Comparison of ENCODE assay signal across 10 cellular contexts in genomic region chrY:12621446-12622081, GRCh38.
A peak's percentile ranks its signal among the peaks of the same experiment; 100 is the strongest.
DNase-seq lines count a peak whose midpoint lies in the region; ATAC-seq, FAIRE-seq and TF ChIP-seq lines count a peak whose summit lies in the region.
"Had no signal": no experiment of that assay in that cellular context is flagged by ENCODE, and none has a peak within 500 bp of the region (broad histone marks: within the 10 kb centered on the region; RNA-seq: fewer than 3 reads in every experiment).

No MANE protein-coding gene starts in this region.

- H3K4me2 ChIP-seq in GM23338 (no peak overlapping the region), HepG2 (ENCODE audit: low read depth, low read length) (0 out of 2 replicates have a peak overlapping the region, but pooled peaks have one; percentile 32)

- POLR2A ChIA-PET in HepG2 (lab: Yijun Ruan, JAX), result no interaction called here

- TF ChIP-seq POLR2A in HepG2 (IDR thresholded peaks at IDR 0.05; ENCODE audit: insufficient read depth in 1 of 2, low read depth in 2 of 2, low read length in 2 of 2), result no peak

- TF ChIP-seq RAD21 in HepG2 (CRISPR knock-in tag; IDR thresholded peaks at IDR 0.05), result no peak

- H3K4me1 Mint-ChIP-seq in GM23338, result no peaks in the 10 kb centered on the region
- no peaks in the 10 kb centered on the region for H3K4me1 Mint-ChIP-seq in osteocyte (ENCODE audit: unreplicated experiment)

- no peaks in the 10 kb centered on the region for H3K79me2 ChIP-seq in GM23338 (replicated peaks; ENCODE audit: insufficient read depth)
- H3K79me2 ChIP-seq in HepG2 (ENCODE audit: insufficient read depth, low read length), result no peaks in the 10 kb centered on the region

- peak; percentile 54 for FAIRE-seq in HepG2 (lab: Jason Lieb, UNC)

- H3K27ac Mint-ChIP-seq in GM23338 (no peak overlapping the region), osteocyte (ENCODE audit: unreplicated experiment) (no peak overlapping the region)
- H3K27ac Mint-ChIP-seq: progenitor cell of endocrine pancreas had no signal

- intact Hi-C loops in HepG2 (cut with micrococcal nuclease; ENCODE audit: unreplicated experiment), result no loop called here

- H3K9me3 ChIP-seq in HepG2 (ENCODE audit: low read length), result no peaks in the 10 kb centered on the region

- 0% methylated on average over 2 of the region's 17 CpGs for WGBS in HepG2 (ENCODE audit: low lambda C conversion rate)

- no peaks in the 10 kb centered on the region for H3K9me2 ChIP-seq in GM23338 (ENCODE audit: insufficient read depth)

- ATAC-seq in GM23338 (peak; percentile 86), HepG2 (peak; percentile 86), HG03565 (IDR thresholded peaks at IDR 0.05; ENCODE audit: unreplicated experiment) (no peak)

- H3F3A ChIP-seq in GM23338 (replicated peaks; ENCODE audit: low read depth), result no peaks in the 10 kb centered on the region

- H3K27me3 ChIP-seq in GM23338 (ENCODE audit: insufficient read depth) (no peaks in the 10 kb centered on the region), HepG2 (ENCODE audit: control insufficient read depth in 1 of 2, insufficient read depth in 2 of 2, low read length in 2 of 2) (no peaks in the 10 kb centered on the region)

- H3K27ac ChIP-seq in GM23338 (ENCODE audit: low read depth), result no peak overlapping the region
- no peak overlapping the region for H3K27ac ChIP-seq in HepG2 (ENCODE audit: extremely low read length, insufficient read depth, low read length)

- peak; percentile 9 for DNase-seq in COR-L47 (lab: John Stamatoyannopoulos, UW)
- peak; percentile 64 for DNase-seq in GM23338 (ENCODE audit: low spot score)
- peak; percentile 12 for DNase-seq in amniotic epithelial cell (ENCODE audit: low read depth)
- DNase-seq in HepG2 (ENCODE audit: low spot score), result peak; percentile 11
- no peak for DNase-seq in osteocyte (ENCODE audit: extremely low spot score, unreplicated experiment)
- no peak for DNase-seq in COLO668 (lab: John Stamatoyannopoulos, UW; ENCODE audit: unreplicated experiment)
- DNase-seq: activated T-cell treated with anti-CD3 and anti-CD28 coated beads, Interleukin-2, amount 50 U/mL, for 1 hour; NCI-H146 had no signal

- H2AFZ ChIP-seq in GM23338, result peak overlapping the region; percentile 56; the same call in 1 of the 2 replicates
- H2AFZ ChIP-seq in HepG2 (ENCODE audit: low read length), result no peak overlapping the region

- H3K9me3 Mint-ChIP-seq in GM23338 (no peaks in the 10 kb centered on the region; the same call in 2 of the 3 replicates), osteocyte (ENCODE audit: unreplicated experiment) (no peaks in the 10 kb centered on the region)

- no peak overlapping the region for H3K9ac ChIP-seq in HepG2 (ENCODE audit: insufficient read depth, low read depth, low read length)

- H3K36me3 Mint-ChIP-seq in GM23338 (ENCODE audit: low read depth) (no peaks in the 10 kb centered on the region; the same call in 2 of the 3 replicates), osteocyte (ENCODE audit: unreplicated experiment) (no peaks in the 10 kb centered on the region)

- H3K4me1 ChIP-seq in GM23338 (ENCODE audit: insufficient read depth) (no peaks in the 10 kb centered on the region), HepG2 (ENCODE audit: insufficient read depth, low read length) (no peaks in the 10 kb centered on the region)

- H4K20me1 ChIP-seq in GM23338 (replicated peaks; ENCODE audit: insufficient read depth) (no peaks in the 10 kb centered on the region), HepG2 (ENCODE audit: insufficient read depth, low read length) (no peaks in the 10 kb centered on the region)

- H3K4me3 ChIP-seq in GM23338, result no peak overlapping the region
- no peak overlapping the region for H3K4me3 ChIP-seq in HepG2 (replicated peaks in 1 of 3; ENCODE audit: insufficient read depth in 1 of 3, low read depth in 2 of 3, low read length in 3 of 3)

- BruUV-seq in HepG2 (replicated peaks; lab: Mats Ljungman, UMichigan), result no TSS peak

- H3K4me3 Mint-ChIP-seq in GM23338 (no peak overlapping the region), osteocyte (ENCODE audit: unreplicated experiment) (no peak overlapping the region)

- H3K36me3 ChIP-seq in GM23338 (ENCODE audit: insufficient read depth), result no peaks in the 10 kb centered on the region
- no peaks in the 10 kb centered on the region for H3K36me3 ChIP-seq in HepG2 (replicated peaks in 1 of 2; ENCODE audit: control insufficient read depth in 1 of 2, insufficient read depth in 2 of 2, low read length in 2 of 2)

- in situ Hi-C loops in HepG2 (cut with HindIII; ENCODE audit: extremely low pct_ligation_motif_present, low pct_unique_long_range_greater_than_20kb), result loop anchor here (10.0 kb wide), 1 partner anchor 147 kb away; no protein-coding TSS in a partner anchor

- TF ChIP-seq EP300 in HepG2 (IDR thresholded peaks at IDR 0.05; ENCODE audit: low read depth in 2 of 2, low read length in 2 of 2), result no peak
- TF ChIP-seq EP300 in HepG2 (CRISPR knock-in tag; IDR thresholded peaks at IDR 0.05; ENCODE audit: borderline replicate concordance), result no peak

- TF ChIP-seq CTCF in GM23338 (conservative IDR thresholded peaks at IDR 0.05; ENCODE audit: low read depth in 2 of 2) (peak; percentile 61 to 62), HepG2 (CRISPR knock-in tag; IDR thresholded peaks at IDR 0.05) (peak; percentile 54), osteocyte (IDR thresholded peaks at IDR 0.05) (no peak)

- CTCF ChIA-PET in HepG2 (lab: Yijun Ruan, JAX; ENCODE audit: low intra/inter-chr PET ratio, low total read pairs), result interaction anchor here (1.0 kb wide), 1 partner anchor 142 kb away, joined by 3 read pairs; no protein-coding TSS in a partner anchor

- H3K27me3 Mint-ChIP-seq in GM23338 (ENCODE audit: insufficient read depth, low read depth, poor library complexity) (peaks cover 3% of the 10 kb centered on the region), osteocyte (ENCODE audit: unreplicated experiment) (no peaks in the 10 kb centered on the region)
- H3K27me3 Mint-ChIP-seq: progenitor cell of endocrine pancreas had no signal

TF ChIP-seq in GM23338, 12 proteins besides CTCF, POLR2A, EP300 and RAD21:
- TF ChIP-seq NANOG (IDR thresholded peaks at IDR 0.05; ENCODE audit: borderline replicate concordance), result no peak
- TF ChIP-seq ZNF114 (CRISPR knock-in tag; IDR thresholded peaks at IDR 0.05), result no peak
- no peak for TF ChIP-seq JUNB (IDR thresholded peaks at IDR 0.05; ENCODE audit: unreplicated experiment)

TF ChIP-seq in HepG2, 621 proteins besides CTCF, POLR2A, EP300 and RAD21:
- TF ChIP-seq NR2F1 (CRISPR knock-in tag; IDR thresholded peaks at IDR 0.05) (no peak), ZNF333 (CRISPR knock-in tag; IDR thresholded peaks at IDR 0.05; ENCODE audit: borderline replicate concordance) (no peak), SMC3 (IDR thresholded peaks at IDR 0.05; ENCODE audit: low read length) (peak; percentile 47; the same call in 1 of the 2 replicates), TAF1 (CRISPR knock-in tag; IDR thresholded peaks at IDR 0.05) (no peak), MAX (IDR thresholded peaks at IDR 0.05) (no peak), ARID3A (IDR thresholded peaks at IDR 0.05; ENCODE audit: low read depth, low read length) (0 out of 2 replicates have a peak, but pooled peaks have one; percentile 47), STAG1 (CRISPR knock-in tag; IDR thresholded peaks at IDR 0.05) (peak; percentile 65), PRDM4 (CRISPR knock-in tag; IDR thresholded peaks at IDR 0.05; ENCODE audit: borderline replicate concordance) (no peak), ZEB1 (IDR thresholded peaks at IDR 0.05; ENCODE audit: insufficient replicate concordance, low read depth) (no peak), YEATS4 (CRISPR knock-in tag; IDR thresholded peaks at IDR 0.05; ENCODE audit: borderline replicate concordance) (no peak), ZNF550 (CRISPR knock-in tag; IDR thresholded peaks at IDR 0.05; ENCODE audit: borderline replicate concordance) (no peak)

Comparison
In these comparisons a context has a peak if more than half of its experiments do, and no peak if none do; other contexts are left out.
1. DNase-seq: peak in COR-L47 (single experiment), GM23338 (single experiment), amniotic epithelial cell (single experiment) and HepG2 (single experiment); none in osteocyte (single experiment) and COLO668 (single experiment).